13 cellular contexts compared by ENCODE assay signal in genomic region chr1:109312978-109313775, GRCh38. TPM values are rescaled to one million over a fixed set of nuclear protein-coding genes. Genes with fewer than 3 reads are reported as not detected.
DNase-seq lines count a peak whose midpoint lies in the region; ATAC-seq and TF ChIP-seq lines count a peak whose summit lies in the region.
"Had no signal": no experiment of that assay in that cellular context is flagged by ENCODE, and none has a peak within 500 bp of the region (broad histone marks: within the 10 kb centered on the region; RNA-seq: fewer than 3 reads in every experiment).

No MANE protein-coding gene starts in this region.

- H3F3A ChIP-seq in smooth muscle cell (ENCODE audit: low read depth), result no peaks in the 10 kb centered on the region

- H3K27ac ChIP-seq in smooth muscle cell (ENCODE audit: low read depth), result no peak overlapping the region
- H3K27ac ChIP-seq: BLaER1 treated with 17β-estradiol and CSF1 and Interleukin-3, amounts not matched to agents 10 nM and 100 nM; body of pancreas had no signal

- in situ Hi-C loops in G401 (cut with HindIII; ENCODE audit: low sequenced_read_pairs), result no loop called here

- H3K9ac ChIP-seq in smooth muscle cell (ENCODE audit: low read depth), result no peak overlapping the region
- H3K9ac ChIP-seq: BLaER1 treated with 17β-estradiol and CSF1 and Interleukin-3, amounts not matched to agents 10 nM and 100 nM had no signal

- peaks cover under 1% of the 10 kb centered on the region for H3K4me1 ChIP-seq in smooth muscle cell (ENCODE audit: low read depth)
- H3K4me1 ChIP-seq: body of pancreas had no signal

- no peak overlapping the region for H3K4me3 ChIP-seq in smooth muscle cell
- H3K4me3 ChIP-seq: BLaER1 treated with 17β-estradiol and CSF1 and Interleukin-3, amounts not matched to agents 10 nM and 100 nM; body of pancreas had no signal

- no peaks in the 10 kb centered on the region for H3K36me3 ChIP-seq in smooth muscle cell (ENCODE audit: low read depth)

- H4K20me1 ChIP-seq in smooth muscle cell (ENCODE audit: low read depth), result no peaks in the 10 kb centered on the region
- H4K20me1 ChIP-seq: BLaER1 treated with 17β-estradiol and CSF1 and Interleukin-3, amounts not matched to agents 10 nM and 100 nM had no signal

- no peaks in the 10 kb centered on the region for H3K27me3 ChIP-seq in smooth muscle cell (ENCODE audit: low read depth)
- H3K27me3 ChIP-seq: BLaER1 treated with 17β-estradiol and CSF1 and Interleukin-3, amounts not matched to agents 10 nM and 100 nM; body of pancreas had no signal

- H2AFZ ChIP-seq in smooth muscle cell (ENCODE audit: low read depth), result no peak overlapping the region

- no peak overlapping the region for H3K4me2 ChIP-seq in smooth muscle cell

- DNase-seq in G401 (ENCODE audit: low spot score), result peak; percentile 11
- DNase-seq in RPMI7951 (ENCODE audit: low read depth), result peak; percentile 8
- DNase-seq in foreskin melanocyte, result peak; percentile 38
- peak; percentile 93 for DNase-seq in putamen (ENCODE audit: low spot score)
- no peak for DNase-seq in smooth muscle cell (lab: John Stamatoyannopoulos, UW; ENCODE audit: unreplicated experiment)
- DNase-seq: activated T-cell treated with anti-CD3 and anti-CD28 coated beads, Interleukin-2, amount 50 U/mL, for 72 hours; NCI-H226 had no signal

- no peak for ATAC-seq in GM18868 (IDR thresholded peaks at IDR 0.05; ENCODE audit: unreplicated experiment)
- no peak for ATAC-seq in HG03175 (IDR thresholded peaks at IDR 0.05; ENCODE audit: unreplicated experiment)
- ATAC-seq in GM18873 (IDR thresholded peaks at IDR 0.05; ENCODE audit: low FRiP score, unreplicated experiment), result no peak
- ATAC-seq: activated T-cell treated with anti-CD3 and anti-CD28 coated beads, Interleukin-2, amount 50 U/mL, for 72 hours; body of pancreas had no signal

- no peaks in the 10 kb centered on the region for H3K9me3 ChIP-seq in smooth muscle cell (replicated peaks; ENCODE audit: low read depth)
- H3K9me3 ChIP-seq: BLaER1 treated with 17β-estradiol and CSF1 and Interleukin-3, amounts not matched to agents 10 nM and 100 nM; body of pancreas had no signal

- no peak for TF ChIP-seq CTCF in smooth muscle cell (IDR thresholded peaks at IDR 0.05; ENCODE audit: borderline replicate concordance, insufficient read depth, poor library complexity, severe bottlenecking)

- no peaks in the 10 kb centered on the region for H3K79me2 ChIP-seq in smooth muscle cell (ENCODE audit: low read depth)

- 91% methylated on average over 12 of the region's 12 CpGs for WGBS in smooth muscle cell (ENCODE audit: low lambda C conversion rate)

RNA-seq across cellular contexts. Expression of gene MYBPHL, which starts 6.4 kb away (rescaled TPM):
- 0.18 TPM in 1 of 2 replicates, not detected in the other for total RNA-seq in G401 (2014; rRNA removed; shearing (Covaris generic))
- not detected in 2 replicates for total RNA-seq in RPMI7951 (2014; rRNA removed; shearing (Covaris generic))
- total RNA-seq in smooth muscle cell, result not detected in 2 replicates
- not detected in 2 replicates for polyA plus RNA-seq in smooth muscle cell
- total RNA-seq: activated T-cell treated with anti-CD3 and anti-CD28 coated beads, Interleukin-2, amount 50 U/mL, for 72 hours; body of pancreas; epithelial cell of proximal tubule had no signal

RNA-seq across cellular contexts. Expression of gene PSRC1, which starts 30.2 kb away (rescaled TPM):
- total RNA-seq in G401 (2014; rRNA removed; shearing (Covaris generic)), result 46.8 and 58.2 TPM in 2 replicates
- 70.0 and 74.6 TPM in 2 replicates for total RNA-seq in RPMI7951 (2014; rRNA removed; shearing (Covaris generic))
- 5.5 and 5.7 TPM in 2 replicates for total RNA-seq in smooth muscle cell
- polyA plus RNA-seq in smooth muscle cell, result 9.0 and 10.8 TPM in 2 replicates
